ENCODE assay signal across 25 cellular contexts in the genomic region with DNA sequence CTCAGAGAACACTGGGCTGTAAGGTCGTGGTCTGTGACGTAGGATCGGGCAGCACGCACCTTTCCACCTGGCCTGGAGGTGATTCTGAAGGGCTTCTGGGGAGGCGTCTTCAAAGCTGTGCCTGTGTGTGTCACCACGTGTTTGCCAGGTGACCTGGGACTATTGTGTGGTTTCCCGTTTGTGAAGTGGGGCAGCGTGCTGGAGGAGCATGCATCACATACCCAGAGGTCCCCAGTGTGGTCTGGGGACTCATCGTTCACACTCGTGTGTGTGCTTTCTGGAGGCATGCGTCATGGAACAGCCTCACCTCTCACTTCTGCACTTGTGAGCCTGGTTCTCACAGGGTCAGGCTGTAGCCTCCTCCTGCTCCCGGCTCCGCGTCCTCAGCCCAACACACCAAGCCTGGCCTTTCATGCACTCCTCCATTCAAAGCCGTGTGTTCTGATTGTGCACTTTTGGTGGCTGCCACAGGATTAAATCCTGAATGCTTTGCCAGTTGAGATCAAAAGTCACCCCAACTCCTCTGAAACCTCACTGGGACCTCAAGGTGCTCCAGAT.
A peak's percentile ranks its signal among the peaks of the same experiment; 100 is the strongest.
DNase-seq lines count a peak whose midpoint lies in the region; ATAC-seq, FAIRE-seq and TF ChIP-seq lines count a peak whose summit lies in the region.
"Had no signal": no experiment of that assay in that cellular context is flagged by ENCODE, and none has a peak within 500 bp of the region (broad histone marks: within the 10 kb centered on the region; RNA-seq: fewer than 3 reads in every experiment).

No MANE protein-coding gene starts in this region.

- no peak overlapping the region for H3K4me3 Mint-ChIP-seq in activated B cell treated with CpG ODN at 0.5 μM for 24 hours
- H3K4me3 Mint-ChIP-seq: CD8-positive, alpha-beta memory T cell; GM23338; HFFc6 had no signal

- no peak for TF ChIP-seq EP300 in HepG2 (IDR thresholded peaks at IDR 0.05; ENCODE audit: low read depth in 2 of 2, low read length in 2 of 2)
- no peak for TF ChIP-seq EP300 in HepG2 (CRISPR knock-in tag; IDR thresholded peaks at IDR 0.05; ENCODE audit: borderline replicate concordance)

- H3K4me3 ChIP-seq in HepG2 (replicated peaks in 1 of 3; ENCODE audit: insufficient read depth in 1 of 3, low read depth in 2 of 3, low read length in 3 of 3) (no peak overlapping the region), right lobe of liver (no peak overlapping the region), lower lobe of right lung (no peak overlapping the region)
- H3K4me3 ChIP-seq: BLaER1 treated with 17β-estradiol and CSF1 and Interleukin-3, amounts not matched to agents 10 nM and 100 nM; GM12878; GM23338 had no signal

- no peaks in the 10 kb centered on the region for H3K79me2 ChIP-seq in HepG2 (ENCODE audit: insufficient read depth, low read length)

- H3K36me3 Mint-ChIP-seq in activated B cell treated with CpG ODN at 0.5 μM for 24 hours (ENCODE audit: low read depth), result peaks cover 51% of the 10 kb centered on the region

- H4K20me1 ChIP-seq in HepG2 (ENCODE audit: insufficient read depth, low read length), result peaks cover 6% of the 10 kb centered on the region; the same call in 1 of the 2 replicates

- no peaks in the 10 kb centered on the region for H3K4me1 ChIP-seq in HepG2 (ENCODE audit: insufficient read depth, low read length)
- no peaks in the 10 kb centered on the region for H3K4me1 ChIP-seq in right lobe of liver
- no peaks in the 10 kb centered on the region for H3K4me1 ChIP-seq in lower lobe of right lung

- H3K9me3 ChIP-seq in HepG2 (ENCODE audit: low read length), result peaks cover 6% of the 10 kb centered on the region; the same call in 1 of the 2 replicates
- no peaks in the 10 kb centered on the region for H3K9me3 ChIP-seq in right lobe of liver
- peaks cover 9% of the 10 kb centered on the region for H3K9me3 ChIP-seq in lower lobe of right lung

- TF ChIP-seq CTCF in HepG2 (CRISPR knock-in tag; IDR thresholded peaks at IDR 0.05), result no peak
- no peak for TF ChIP-seq CTCF in right lobe of liver (IDR thresholded peaks at IDR 0.05)
- TF ChIP-seq CTCF in activated B cell treated with CpG ODN at 0.5 μM for 24 hours (IDR thresholded peaks at IDR 0.05), result no peak
- no peak for TF ChIP-seq CTCF in lower lobe of right lung (IDR thresholded peaks at IDR 0.05)

- H3K36me3 ChIP-seq in HepG2 (replicated peaks in 1 of 2; ENCODE audit: control insufficient read depth in 1 of 2, insufficient read depth in 2 of 2, low read length in 2 of 2), result no peaks in the 10 kb centered on the region
- H3K36me3 ChIP-seq in right lobe of liver, result no peaks in the 10 kb centered on the region
- H3K36me3 ChIP-seq in lower lobe of right lung, result no peaks in the 10 kb centered on the region

- ATAC-seq in HepG2 (no peak), right lobe of liver (no peak), activated B cell treated with CpG ODN at 0.5 μM for 24 hours (ENCODE audit: low read depth) (no peak), lower lobe of right lung (no peak), HG03521 (IDR thresholded peaks at IDR 0.05; ENCODE audit: unreplicated experiment) (no peak), HG03135 (IDR thresholded peaks at IDR 0.05; ENCODE audit: unreplicated experiment) (no peak)
- ATAC-seq: GM12878, GM23338 had no signal

- H3K9ac ChIP-seq in HepG2 (ENCODE audit: insufficient read depth, low read depth, low read length), result no peak overlapping the region
- H3K9ac ChIP-seq: BLaER1 treated with 17β-estradiol and CSF1 and Interleukin-3, amounts not matched to agents 10 nM and 100 nM had no signal

- no peak overlapping the region for H3K27ac Mint-ChIP-seq in activated B cell treated with CpG ODN at 0.5 μM for 24 hours
- H3K27ac Mint-ChIP-seq: CD8-positive, alpha-beta memory T cell; GM23338; HFFc6 had no signal

- H3K27me3 ChIP-seq in HepG2 (ENCODE audit: control insufficient read depth in 1 of 2, insufficient read depth in 2 of 2, low read length in 2 of 2), result peaks cover 13 to 61% of the 10 kb centered on the region in 2 experiments; a peak in 4 of 5 replicates
- H3K27me3 ChIP-seq in right lobe of liver, result no peaks in the 10 kb centered on the region
- H3K27me3 ChIP-seq in lower lobe of right lung (ENCODE audit: low read depth), result no peaks in the 10 kb centered on the region
- H3K27me3 ChIP-seq: BLaER1 treated with 17β-estradiol and CSF1 and Interleukin-3, amounts not matched to agents 10 nM and 100 nM had no signal

- no peak for TF ChIP-seq RAD21 in HepG2 (CRISPR knock-in tag; IDR thresholded peaks at IDR 0.05)

- POLR2A ChIA-PET in HepG2 (lab: Yijun Ruan, JAX) (no interaction called here), activated B cell treated with CpG ODN at 0.5 μM for 24 hours (lab: Charles Lee) (no interaction called here)

- CTCF ChIA-PET in HepG2 (lab: Yijun Ruan, JAX; ENCODE audit: low intra/inter-chr PET ratio, low total read pairs) (no interaction called here), activated B cell treated with CpG ODN at 0.5 μM for 24 hours (lab: Charles Lee) (no interaction called here)

- in situ Hi-C loops in HepG2 (cut with HindIII; ENCODE audit: extremely low pct_ligation_motif_present, low pct_unique_long_range_greater_than_20kb), result no loop called here

- no TSS peak for BruUV-seq in HepG2 (replicated peaks; lab: Mats Ljungman, UMichigan)

- no peak for DNase-seq in HepG2 (ENCODE audit: low spot score)
- no peak for DNase-seq in right lobe of liver
- peak; percentile 12 for DNase-seq in activated B cell treated with CpG ODN at 0.5 μM for 24 hours
- peak; percentile 29 for DNase-seq in lower lobe of right lung
- no peak for DNase-seq in NAMALWA (ENCODE audit: low spot score)
- DNase-seq in 8988T, result no peak
- DNase-seq: CD8-positive, alpha-beta memory T cell; DMS79 treated with DMSO at 0.1 percent for 48 hours; HFFc6; NCI-H1417 treated with DMSO at 0.1 percent for 48 hours; NCI-H2029; NCI-H2171; NCI-H446; NCI-H69; NK-92 treated with Interleukin-12 subunit alpha and Interleukin-12 subunit beta, amount 100 ng/mL, for 24 hours; RPMI8226 had no signal

- TF ChIP-seq POLR2A in HepG2 (IDR thresholded peaks at IDR 0.05; ENCODE audit: insufficient read depth in 1 of 2, low read depth in 2 of 2, low read length in 2 of 2) (no peak), right lobe of liver (IDR thresholded peaks at IDR 0.05) (no peak)

- FAIRE-seq in HepG2 (lab: Jason Lieb, UNC), result no peak
- FAIRE-seq: A204.1, G401.6, GM12878, GM18507, HTR-8/SVneo had no signal

- no peak overlapping the region for H2AFZ ChIP-seq in HepG2 (ENCODE audit: low read length)
- H2AFZ ChIP-seq: GM23338 had no signal

- 33% methylated on average over 7 of the region's 15 CpGs for WGBS in HepG2 (ENCODE audit: low lambda C conversion rate)
- 93% methylated on average over 6 of the region's 15 CpGs for WGBS in right lobe of liver (ENCODE audit: insufficient coverage, low coverage, low lambda C conversion rate, missing lambda C conversion rate)

- intact Hi-C loops in HepG2 (cut with micrococcal nuclease; ENCODE audit: unreplicated experiment) (no loop called here), right lobe of liver (cut with DNase I) (no loop called here), activated B cell treated with CpG ODN at 0.5 μM for 24 hours (cut with micrococcal nuclease) (no loop called here), lower lobe of right lung (cut with DNase I) (no loop called here)

- H3K4me2 ChIP-seq in HepG2 (ENCODE audit: low read depth, low read length), result no peak overlapping the region
- H3K4me2 ChIP-seq: BLaER1 treated with 17β-estradiol and CSF1 and Interleukin-3, amounts not matched to agents 10 nM and 100 nM; GM23338 had no signal

- H3K27me3 Mint-ChIP-seq in activated B cell treated with CpG ODN at 0.5 μM for 24 hours, result no peaks in the 10 kb centered on the region

- no peaks in the 10 kb centered on the region for H3K4me1 Mint-ChIP-seq in activated B cell treated with CpG ODN at 0.5 μM for 24 hours
- H3K4me1 Mint-ChIP-seq: CD8-positive, alpha-beta memory T cell had no signal

- H3K27ac ChIP-seq in HepG2 (ENCODE audit: extremely low read length, insufficient read depth, low read length) (no peak overlapping the region), right lobe of liver (no peak overlapping the region), lower lobe of right lung (no peak overlapping the region)
- H3K27ac ChIP-seq: BLaER1 treated with 17β-estradiol and CSF1 and Interleukin-3, amounts not matched to agents 10 nM and 100 nM had no signal

- peaks cover 2% of the 10 kb centered on the region for H3K9me3 Mint-ChIP-seq in activated B cell treated with CpG ODN at 0.5 μM for 24 hours

TF ChIP-seq in HepG2, 621 proteins besides CTCF, POLR2A, EP300 and RAD21:
- TF ChIP-seq CREB1 (IDR thresholded peaks at IDR 0.05), result peak; percentile 25; the same call in 1 of the 2 replicates
- TF ChIP-seq CREB1 (CRISPR knock-in tag; IDR thresholded peaks at IDR 0.05), result no peak
- TF ChIP-seq MAZ (IDR thresholded peaks at IDR 0.05; ENCODE audit: borderline replicate concordance, low read depth, low read length), result no peak
- TF ChIP-seq MAZ (CRISPR knock-in tag; IDR thresholded peaks at IDR 0.05; ENCODE audit: low read depth), result no peak
- TF ChIP-seq MTF1 (CRISPR knock-in tag; IDR thresholded peaks at IDR 0.05), result no peak

Comparison
In these comparisons a context has a peak if more than half of its experiments do, and no peak if none do; other contexts are left out.
1. DNase-seq: peak in activated B cell treated with CpG ODN at 0.5 μM for 24 hours (single experiment) and lower lobe of right lung (single experiment); none in HepG2 (single experiment), right lobe of liver (0 of 3), NAMALWA (single experiment) and 8988T (single experiment).